In genomic region chr11:60211206-60211605, GRCh38 we compare ENCODE assay signal across 20 cellular contexts. TPM values are rescaled to one million over a fixed set of nuclear protein-coding genes. Genes with fewer than 3 reads are reported as not detected.
DNase-seq lines count a peak whose midpoint lies in the region; ATAC-seq, FAIRE-seq and TF ChIP-seq lines count a peak whose summit lies in the region.
"Had no signal": no experiment of that assay in that cellular context is flagged by ENCODE, and none has a peak within 500 bp of the region (broad histone marks: within the 10 kb centered on the region; RNA-seq: fewer than 3 reads in every experiment).

No MANE protein-coding gene starts in this region.

- WGBS in GM12878 (ENCODE audit: insufficient coverage, insufficient replicate concordance, low lambda C conversion rate, missing lambda C conversion rate) = 14% methylated on average over 4 of the region's 4 CpGs

- intact Hi-C loops in GM12878 (cut with micrococcal nuclease; ENCODE audit: unreplicated experiment) = no loop called here

- SMC1A ChIA-PET in GM12878 (lab: Charles Lee; ENCODE audit: uncharacterized antibody, unreplicated experiment) = interaction anchor here (1.0 to 1.8 kb wide), 4 partner anchors 21 to 245 kb away, joined by 3 to 6 read pairs (median 3); partner anchors contain the start of gene MS4A1

- in situ Hi-C loops in GM12878 (cut with MboI) = no loop called here

- H2AFZ ChIP-seq in GM12878 (ENCODE audit: control insufficient read depth, low read depth, low read length) = no peak overlapping the region

- no peak for TF ChIP-seq EP300 in GM12878 (IDR thresholded peaks at IDR 0.05; ENCODE audit: borderline replicate concordance in 1 of 2, control insufficient read depth in 1 of 2, low read depth in 2 of 2, low read length in 2 of 2)

- no peaks in the 10 kb centered on the region for H3K36me3 Mint-ChIP-seq in stimulated activated naive B cell treated with anti-CD40 and anti-IgM and Interleukin-4, amounts not matched to agents 10 μg/mL and 1 μg/mL and 100 μg/mL, for 72 hours
- H3K36me3 Mint-ChIP-seq: CD4-positive, alpha-beta memory T cell had no signal

- no peak overlapping the region for H3K27ac ChIP-seq in GM12878 (ENCODE audit: control insufficient read depth, insufficient read depth)

- no peaks in the 10 kb centered on the region for H4K20me1 ChIP-seq in GM12878 (ENCODE audit: control insufficient read depth, insufficient read depth)

- H3K4me2 ChIP-seq in GM12878 (ENCODE audit: control insufficient read depth, insufficient read depth) = 0 out of 2 replicates have a peak overlapping the region, but pooled peaks have one; percentile 1

- peak; percentile 46 for FAIRE-seq in GM12892 (lab: Jason Lieb, UNC)
- FAIRE-seq in GM12878 (lab: Jason Lieb, UNC) = no peak
- FAIRE-seq: G401.6, H1 had no signal

- H3K4me1 ChIP-seq in GM12878 (ENCODE audit: control insufficient read depth, insufficient read depth, low read length) = peaks cover 4% of the 10 kb centered on the region; the same call in 1 of the 2 replicates

- no peaks in the 10 kb centered on the region for H3K79me2 ChIP-seq in GM12878 (ENCODE audit: control insufficient read depth, insufficient read depth, low read length)

- DNase-seq in GM12892 (ENCODE audit: insufficient read length) = no peak
- no peak for DNase-seq in GM12878 (ENCODE audit: low read depth, low spot score)
- no peak for DNase-seq in stimulated activated naive B cell treated with anti-CD40 and anti-IgM and Interleukin-4, amounts not matched to agents 10 μg/mL and 1 μg/mL and 100 μg/mL, for 72 hours
- DNase-seq in DMS79 treated with DMSO at 0.1 percent for 48 hours (lab: John Stamatoyannopoulos, UW) = no peak
- DNase-seq in NCI-H69 (lab: John Stamatoyannopoulos, UW) = no peak
- DNase-seq: C1 segment of cervical spinal cord; Calu3; CD4-positive, alpha-beta memory T cell; COR-L47; DMS53; DND-41; H7; HCEC 1CT had no signal

- RAD21 ChIA-PET in GM12878 (lab: Charles Lee; ENCODE audit: unreplicated experiment) = interaction anchor here (1.3 to 1.9 kb wide), 2 partner anchors 18 to 28 kb away, joined by 3 to 4 read pairs; partner anchors contain the start of gene MS4A6A

- no TSS peak for BruUV-seq in GM12878 (replicated peaks; lab: Mats Ljungman, UMichigan)

- H3K27me3 ChIP-seq in GM12878 (replicated peaks in 1 of 2; ENCODE audit: control insufficient read depth in 2 of 2, insufficient read depth in 2 of 2, low read length in 1 of 2) = no peaks in the 10 kb centered on the region

- no peak for TF ChIP-seq RAD21 in GM12878 (IDR thresholded peaks at IDR 0.05; ENCODE audit: insufficient read depth, low read depth, low read length)

- POLR2A ChIA-PET in GM12878 (lab: Charles Lee) = no interaction called here

- H3K4me3 ChIP-seq in GM12878 = no peak overlapping the region

- H3K9me3 ChIP-seq in GM12878 (replicated peaks; ENCODE audit: control insufficient read depth, insufficient read depth, low read length) = no peaks in the 10 kb centered on the region; the same call in 2 of the 3 replicates

- peak overlapping the region; percentile 3 to 51 for H3K4me3 Mint-ChIP-seq in stimulated activated naive B cell treated with anti-CD40 and anti-IgM and Interleukin-4, amounts not matched to agents 10 μg/mL and 1 μg/mL and 100 μg/mL, for 72 hours
- H3K4me3 Mint-ChIP-seq: CD4-positive, alpha-beta memory T cell had no signal

- peaks cover 16 to 24% of the 10 kb centered on the region in 2 donors for H3K4me1 Mint-ChIP-seq in stimulated activated naive B cell treated with anti-CD40 and anti-IgM and Interleukin-4, amounts not matched to agents 10 μg/mL and 1 μg/mL and 100 μg/mL, for 72 hours
- H3K4me1 Mint-ChIP-seq: CD4-positive, alpha-beta memory T cell had no signal

- TF ChIP-seq POLR2A in GM12892 (IDR thresholded peaks at IDR 0.05; ENCODE audit: low read depth, low read length) = no peak
- no peak for TF ChIP-seq POLR2A in GM12878 (IDR thresholded peaks at IDR 0.05; ENCODE audit: low read depth, low read length)

- no peaks in the 10 kb centered on the region for H3K36me3 ChIP-seq in GM12878 (ENCODE audit: control insufficient read depth in 2 of 2, insufficient read depth in 2 of 2, low read length in 1 of 2)

- no peak overlapping the region for H3K9ac ChIP-seq in GM12878 (ENCODE audit: control insufficient read depth, insufficient read depth, low read length)

- CTCF ChIA-PET in GM12878 (lab: Yijun Ruan, JAX) = interaction anchor here (0.9 to 2.9 kb wide), 4 partner anchors 14 to 123 kb away, joined by 3 to 18 read pairs (median 5); no protein-coding TSS in a partner anchor

- ATAC-seq in HG02885 (IDR thresholded peaks at IDR 0.05; ENCODE audit: poor library complexity, unreplicated experiment) (peak; percentile 60), GM12878 (peak; percentile 45), GM19035 (IDR thresholded peaks at IDR 0.05; ENCODE audit: unreplicated experiment) (no peak)
- peak; percentile 30 to 31 for ATAC-seq in stimulated activated naive B cell treated with anti-CD40 and anti-IgM and Interleukin-4, amounts not matched to agents 10 μg/mL and 1 μg/mL and 100 μg/mL, for 72 hours (replicated peaks)

- H3K9me3 Mint-ChIP-seq in stimulated activated naive B cell treated with anti-CD40 and anti-IgM and Interleukin-4, amounts not matched to agents 10 μg/mL and 1 μg/mL and 100 μg/mL, for 72 hours = no peaks in the 10 kb centered on the region
- H3K9me3 Mint-ChIP-seq: CD4-positive, alpha-beta memory T cell had no signal

- peaks cover 4 to 6% of the 10 kb centered on the region in 2 donors for H3K27me3 Mint-ChIP-seq in stimulated activated naive B cell treated with anti-CD40 and anti-IgM and Interleukin-4, amounts not matched to agents 10 μg/mL and 1 μg/mL and 100 μg/mL, for 72 hours

- no peak for TF ChIP-seq CTCF in GM12878 (IDR thresholded peaks at IDR 0.05 in 2 of 3, conservative IDR thresholded peaks at IDR 0.05 in 1 of 3; ENCODE audit: control insufficient read depth in 2 of 3, extremely low read depth in 1 of 3, insufficient read depth in 1 of 3, low read depth in 3 of 3, low read length in 3 of 3)

- H3K27ac Mint-ChIP-seq in stimulated activated naive B cell treated with anti-CD40 and anti-IgM and Interleukin-4, amounts not matched to agents 10 μg/mL and 1 μg/mL and 100 μg/mL, for 72 hours = no peak overlapping the region
- H3K27ac Mint-ChIP-seq: CD4-positive, alpha-beta memory T cell had no signal

TF ChIP-seq in GM12878, 131 proteins besides CTCF, POLR2A, EP300 and RAD21 (continues in another document):
- TF ChIP-seq USF2 (IDR thresholded peaks at IDR 0.05; ENCODE audit: borderline replicate concordance, low read depth, low read length) = no peak

RNA-seq across cellular contexts. Expression of gene MS4A6A, which starts 28.3 kb away (rescaled TPM):
- 0.72 TPM for polyA plus RNA-seq in GM12892 (2012; ENCODE audit: missing spikeins)
- total RNA-seq in GM12878 (2013; cell fraction: nucleolus; rRNA removed) = 5.3 and 6.1 TPM in 2 replicates
- total RNA-seq in GM12878 (2014; rRNA removed) (6.0 and 8.0 TPM in 2 replicates), GM12878 (2014; rRNA removed; fragmentation: Illumina TruSeq; extraction: Trizol) (9.6 and 10.1 TPM in 2 replicates), GM12878 (2021) (4.5 and 7.1 TPM in 2 replicates)
- 0.93 TPM for polyA plus RNA-seq in GM12878 (2011; ENCODE audit: low read depth)
- polyA plus RNA-seq in GM12878 (2011; rRNA removed) (30.7 and 31.9 TPM in 2 replicates), GM12878 (2014; fragmentation: Illumina TruSeq; extraction: Trizol) (13.8 and 27.4 TPM in 2 replicates), GM12878 (2014; fragmentation: Nextera tagmentation; extraction: Ambion mirVana) (10 to 100 TPM; 12.2 to 12.5 TPM), GM12878 (2014; rRNA removed) (6.5 and 8.0 TPM in 2 replicates), GM12878 (2016; fragmentation: Nextera tagmentation; extraction: Ambion mirVana) (1 to 10 TPM in 1 of 2 experiments, under 1 TPM in 1; 0.75 to 1.5 TPM)
- 12.5 and 12.7 TPM in 2 replicates for polyA plus RNA-seq in GM12878 (2011; cell fraction: cytosol; rRNA removed)
- 18.5 and 29.2 TPM in 2 replicates for polyA plus RNA-seq in GM12878 (2011; cell fraction: nucleus; rRNA removed)
- 0.20 and 0.93 TPM in 2 replicates for polyA plus RNA-seq in GM12878 (2012)
- 12.5 and 14.0 TPM in 2 replicates for polyA minus RNA-seq in GM12878 (2011; rRNA and poly(A)+ RNA removed)
- 3.5 and 4.9 TPM in 2 replicates for polyA minus RNA-seq in GM12878 (2011; cell fraction: cytosol; rRNA and poly(A)+ RNA removed)
- 7.7 and 11.9 TPM in 2 replicates for polyA minus RNA-seq in GM12878 (2011; cell fraction: nucleus; rRNA and poly(A)+ RNA removed)
- total RNA-seq: A172, A673, Calu3, H1, H7 had no signal
- polyA plus RNA-seq: BJ, H1 had no signal

RNA-seq across cellular contexts. Expression of gene MS4A4E, which starts 31.7 kb away (rescaled TPM):
- not detected for polyA plus RNA-seq in GM12892 (2012; ENCODE audit: missing spikeins)
- 0.50 TPM in 1 of 2 replicates, not detected in the other for total RNA-seq in GM12878 (2013; cell fraction: nucleolus; rRNA removed)
- total RNA-seq in GM12878 (2014; rRNA removed) (0.38 and 0.45 TPM in 2 replicates), GM12878 (2014; rRNA removed; fragmentation: Illumina TruSeq; extraction: Trizol) (0.46 and 0.54 TPM in 2 replicates), GM12878 (2021) (0.72 and 0.92 TPM in 2 replicates)
- polyA plus RNA-seq in GM12878 (2011; ENCODE audit: low read depth) = not detected
- polyA plus RNA-seq in GM12878 (2011; rRNA removed) (not detected in 2 replicates), GM12878 (2014; fragmentation: Illumina TruSeq; extraction: Trizol) (0.06 TPM in 1 of 2 replicates, not detected in the other), GM12878 (2014; fragmentation: Nextera tagmentation; extraction: Ambion mirVana) (under 1 TPM; 0.22 to 0.45 TPM), GM12878 (2014; rRNA removed) (0.73 and 0.81 TPM in 2 replicates), GM12878 (2016; fragmentation: Nextera tagmentation; extraction: Ambion mirVana) (not detected)
- polyA plus RNA-seq in GM12878 (2011; cell fraction: cytosol; rRNA removed) = not detected in 2 replicates
- 0.33 and 0.72 TPM in 2 replicates for polyA plus RNA-seq in GM12878 (2011; cell fraction: nucleus; rRNA removed)
- 0.13 TPM in 1 of 2 replicates, not detected in the other for polyA plus RNA-seq in GM12878 (2012)
- not detected in 2 replicates for polyA minus RNA-seq in GM12878 (2011; rRNA and poly(A)+ RNA removed)
- not detected in 2 replicates for polyA minus RNA-seq in GM12878 (2011; cell fraction: cytosol; rRNA and poly(A)+ RNA removed)
- 0.24 and 0.48 TPM in 2 replicates for polyA minus RNA-seq in GM12878 (2011; cell fraction: nucleus; rRNA and poly(A)+ RNA removed)
- total RNA-seq: A172; A673; Calu3; CD4-positive, alpha-beta memory T cell; H1; H7 had no signal
- polyA plus RNA-seq: BJ; CD4-positive, alpha-beta memory T cell; H1 had no signal
